ENCODE assay signal across 8 cellular contexts in the genomic region with DNA sequence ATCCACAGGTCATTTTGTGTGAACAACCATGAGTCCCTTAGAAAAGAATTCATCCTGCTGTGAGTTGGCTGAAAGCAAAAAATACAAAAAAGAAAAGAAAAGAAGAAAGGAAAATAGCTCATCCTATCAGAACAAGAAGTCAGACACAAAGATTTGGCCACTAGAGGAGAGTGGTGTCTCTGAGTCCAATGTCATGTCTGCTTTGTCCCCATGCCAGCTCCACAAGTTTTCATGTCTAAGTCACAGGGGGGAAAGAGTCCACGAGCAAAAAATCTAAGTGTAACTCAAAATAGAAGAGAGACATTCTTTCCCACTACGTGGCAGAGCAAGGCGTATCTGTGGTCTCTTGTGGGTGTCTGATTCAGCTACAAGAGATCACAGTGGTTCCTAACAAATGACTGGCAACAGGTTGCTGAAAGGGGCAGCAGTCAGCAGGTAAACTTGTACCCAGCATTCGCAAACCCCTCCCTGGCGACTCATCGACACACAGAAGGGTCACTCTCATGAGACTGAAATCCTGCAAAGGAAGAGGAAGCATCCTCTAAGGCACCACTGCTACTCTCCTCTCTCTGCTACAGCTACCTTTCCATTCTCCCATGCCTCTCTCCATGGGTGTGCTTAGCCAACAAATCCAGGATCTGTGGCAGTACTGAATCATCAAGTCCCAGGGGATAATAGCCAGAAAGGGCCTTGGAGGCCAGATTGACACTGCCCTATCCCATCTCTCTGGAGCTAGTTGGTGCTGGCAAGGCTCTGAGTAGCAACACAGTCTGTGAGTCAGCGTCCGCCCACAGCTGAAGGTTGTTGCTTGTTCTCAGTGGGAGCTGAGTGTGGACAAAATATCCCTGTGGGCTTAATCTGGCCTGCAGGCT.
DNase-seq lines count a peak whose midpoint lies in the region; ATAC-seq and TF ChIP-seq lines count a peak whose summit lies in the region.

No MANE protein-coding gene starts in this region.

- H3K4me3 ChIP-seq in dorsolateral prefrontal cortex: no peak overlapping the region
- H3K4me3 ChIP-seq in neuronal stem cell (ENCODE audit: low read length in 2 of 2): no peak overlapping the region

- H3K4me1 Mint-ChIP-seq in activated CD4-positive, alpha-beta T cell treated with anti-CD3 and anti-CD28 coated beads, Interleukin-2, amount 10 ng/mL, durations not matched to agents 7 days and 5 days: peaks cover 91% of the 10 kb centered on the region

- no peak overlapping the region for H2BK15ac ChIP-seq in neuronal stem cell (ENCODE audit: low read length)

- ATAC-seq in GM19043 (IDR thresholded peaks at IDR 0.05; ENCODE audit: low read depth, unreplicated experiment): peak; percentile 53
- no peak for ATAC-seq in HG02973 (IDR thresholded peaks at IDR 0.05; ENCODE audit: unreplicated experiment)
- ATAC-seq in HG03280 (IDR thresholded peaks at IDR 0.05; ENCODE audit: unreplicated experiment): no peak

- POLR2A ChIA-PET in activated CD4-positive, alpha-beta T cell treated with anti-CD3 and anti-CD28 coated beads, Interleukin-2, amount 10 ng/mL, durations not matched to agents 7 days and 5 days (lab: Charles Lee): interaction anchor here (0.6 to 2.6 kb wide), 7 partner anchors 9 to 170 kb away, joined by 3 to 21 read pairs (median 3); a partner anchor contains a TSS

- H3K4me3 Mint-ChIP-seq in activated CD4-positive, alpha-beta T cell treated with anti-CD3 and anti-CD28 coated beads, Interleukin-2, amount 10 ng/mL, durations not matched to agents 7 days and 5 days: peak overlapping the region; percentile 89

- peak in 4 of 56 donors; percentile 6 to 16 (median 7) for TF ChIP-seq CTCF in dorsolateral prefrontal cortex (IDR thresholded peaks at IDR 0.05 in 54 of 56, conservative IDR thresholded peaks at IDR 0.05 in 2 of 56; ENCODE audit: low read depth in 1 of 56, partially characterized antibody in 56 of 56)

- no peak overlapping the region for H3K4ac ChIP-seq in neuronal stem cell (ENCODE audit: low read length)

- H3K27me3 Mint-ChIP-seq in activated CD4-positive, alpha-beta T cell treated with anti-CD3 and anti-CD28 coated beads, Interleukin-2, amount 10 ng/mL, durations not matched to agents 7 days and 5 days: no peaks in the 10 kb centered on the region

- H2AFZ ChIP-seq in neuronal stem cell (ENCODE audit: low read length): peak overlapping the region; percentile 38

- H3K23ac ChIP-seq in neuronal stem cell (ENCODE audit: low read depth, low read length, poor library complexity): no peak overlapping the region

- intact Hi-C loops in dorsolateral prefrontal cortex (cut with DNase I): no loop called here

- H3K4me1 ChIP-seq in neuronal stem cell (ENCODE audit: control insufficient read depth in 2 of 2, insufficient read depth in 1 of 2, low read depth in 1 of 2, low read length in 2 of 2): peaks cover 0 to 5% of the 10 kb centered on the region in 2 donors

- H3K36me3 Mint-ChIP-seq in activated CD4-positive, alpha-beta T cell treated with anti-CD3 and anti-CD28 coated beads, Interleukin-2, amount 10 ng/mL, durations not matched to agents 7 days and 5 days (ENCODE audit: low read depth): peaks cover 47% of the 10 kb centered on the region

- no CpG with 5 or more reads among the region's 8 CpGs for WGBS in neuronal stem cell (ENCODE audit: extremely low coverage in 2 of 2, insufficient read length in 2 of 2, insufficient replicate concordance in 1 of 2), 2 donors

- peak overlapping the region; percentile 100 for H3K27ac Mint-ChIP-seq in activated CD4-positive, alpha-beta T cell treated with anti-CD3 and anti-CD28 coated beads, Interleukin-2, amount 10 ng/mL, durations not matched to agents 7 days and 5 days

- DNase-seq in HS-5 (ENCODE audit: low read depth) (peak; percentile 71), dorsolateral prefrontal cortex (peak in 9 of 10 donors; percentile 7 to 88 (median 70)), neuronal stem cell (ENCODE audit: low spot score) (no peak), superior temporal gyrus (ENCODE audit: extremely low spot score) (peak; percentile 63)
- DNase-seq in activated CD4-positive, alpha-beta T cell treated with anti-CD3 and anti-CD28 coated beads, Interleukin-2, amount 10 ng/mL, durations not matched to agents 7 days and 5 days: peak; percentile 81

- no peaks in the 10 kb centered on the region for H3K27me3 ChIP-seq in dorsolateral prefrontal cortex
- no peaks in the 10 kb centered on the region for H3K27me3 ChIP-seq in neuronal stem cell (ENCODE audit: control insufficient read depth in 3 of 3, insufficient read depth in 3 of 3, low read depth in 1 of 3, low read length in 3 of 3)

- peak overlapping the region; percentile 2 for H3K18ac ChIP-seq in neuronal stem cell (ENCODE audit: low read length)

- no peak overlapping the region for H2BK5ac ChIP-seq in neuronal stem cell (ENCODE audit: low read length)

- no peak overlapping the region for H3K9ac ChIP-seq in neuronal stem cell (ENCODE audit: low read depth, low read length, poor library complexity)

- no peak overlapping the region for H2AK5ac ChIP-seq in neuronal stem cell (ENCODE audit: low read depth, low read length)

- peaks cover 18% of the 10 kb centered on the region for H3K9me3 Mint-ChIP-seq in activated CD4-positive, alpha-beta T cell treated with anti-CD3 and anti-CD28 coated beads, Interleukin-2, amount 10 ng/mL, durations not matched to agents 7 days and 5 days

- H4K8ac ChIP-seq in neuronal stem cell (ENCODE audit: low read depth, low read length): no peak overlapping the region

- H3K14ac ChIP-seq in neuronal stem cell (ENCODE audit: low read length): no peak overlapping the region

- no peak overlapping the region for H4K91ac ChIP-seq in neuronal stem cell (ENCODE audit: low read depth, low read length, poor library complexity)

- H2BK120ac ChIP-seq in neuronal stem cell (ENCODE audit: low read depth, low read length): no peak overlapping the region

- H3K9me3 ChIP-seq in neuronal stem cell (replicated peaks in 1 of 2; ENCODE audit: control insufficient read depth in 2 of 2, insufficient read depth in 1 of 2, low read depth in 1 of 2, low read length in 2 of 2): no peaks in the 10 kb centered on the region

- no peak overlapping the region for H3K4me2 ChIP-seq in neuronal stem cell (ENCODE audit: insufficient read depth, low read length, poor library complexity, severe bottlenecking)

- no peak overlapping the region for H2BK12ac ChIP-seq in neuronal stem cell (ENCODE audit: low read length)

- no peaks in the 10 kb centered on the region for H3K79me1 ChIP-seq in neuronal stem cell (ENCODE audit: low read depth, low read length)

- no peaks in the 10 kb centered on the region for H3K36me3 ChIP-seq in neuronal stem cell (replicated peaks in 1 of 2; ENCODE audit: control insufficient read depth in 2 of 2, insufficient read depth in 2 of 2, low read length in 2 of 2)

- CTCF ChIA-PET in activated CD4-positive, alpha-beta T cell treated with anti-CD3 and anti-CD28 coated beads, Interleukin-2, amount 10 ng/mL, durations not matched to agents 7 days and 5 days (lab: Charles Lee): interaction anchor here (0.8 to 8.2 kb wide), 10 partner anchors 12 to 126 kb away, joined by 3 to 56 read pairs (median 4); a partner anchor contains a TSS

- H3K27ac ChIP-seq in dorsolateral prefrontal cortex: peak overlapping the region in 55 of 59 donors; percentile 1 to 94 (median 71)
- H3K27ac ChIP-seq in neuronal stem cell (replicated peaks; ENCODE audit: low read length): no peak overlapping the region
